Comparison of ENCODE assay signal across 9 cellular contexts in genomic region chr15:64635486-64635815, GRCh38.
DNase-seq lines count a peak whose midpoint lies in the region; ATAC-seq and TF ChIP-seq lines count a peak whose summit lies in the region.
"Had no signal": no experiment of that assay in that cellular context is flagged by ENCODE, and none has a peak within 500 bp of the region (broad histone marks: within the 10 kb centered on the region; RNA-seq: fewer than 3 reads in every experiment).

No MANE protein-coding gene starts in this region.

- peaks cover 62% of the 10 kb centered on the region for H3K4me1 Mint-ChIP-seq in activated CD4-positive, alpha-beta T cell treated with anti-CD3 and anti-CD28 coated beads for 36 hours
- peaks cover 51% of the 10 kb centered on the region for H3K4me1 Mint-ChIP-seq in WTC11

- TF ChIP-seq CTCF in WTC11 (IDR thresholded peaks at IDR 0.05) (no peak), heart left ventricle (IDR thresholded peaks at IDR 0.05) (no peak), PC-3 (conservative IDR thresholded peaks at IDR 0.05; ENCODE audit: low read depth, low read length) (no peak)

- no peak for ATAC-seq in activated CD4-positive, alpha-beta T cell treated with anti-CD3 and anti-CD28 coated beads for 36 hours
- ATAC-seq in WTC11 (no peak), heart left ventricle (peak; percentile 85 to 96 (median 92)), sciatic nerve (peak; percentile 86), PC-3 (no peak)

- H3K9me3 ChIP-seq in heart left ventricle (peaks cover 0 to 12% (median 0%) of the 10 kb centered on the region in 12 donors), PC-3 (ENCODE audit: low read length) (no peaks in the 10 kb centered on the region)

- no peaks in the 10 kb centered on the region for H3F3A ChIP-seq in PC-3 (ENCODE audit: low read length, unreplicated experiment)

- 0 out of 2 replicates have a peak, but pooled peaks cover 3% of the 10 kb centered on the region for H3K79me2 ChIP-seq in PC-3 (ENCODE audit: low read length)

- peaks cover 25% of the 10 kb centered on the region for H3K36me3 Mint-ChIP-seq in activated CD4-positive, alpha-beta T cell treated with anti-CD3 and anti-CD28 coated beads for 36 hours (ENCODE audit: low read depth)
- H3K36me3 Mint-ChIP-seq in WTC11, result peaks cover 18% of the 10 kb centered on the region

- H3K4me3 ChIP-seq in heart left ventricle (no peak overlapping the region), PC-3 (ENCODE audit: low read length) (no peak overlapping the region)

- H3K9ac ChIP-seq in PC-3 (ENCODE audit: low read length), result no peak overlapping the region

- H4K20me1 ChIP-seq in PC-3 (ENCODE audit: low read length), result no peaks in the 10 kb centered on the region

- H3K27ac Mint-ChIP-seq in activated CD4-positive, alpha-beta T cell treated with anti-CD3 and anti-CD28 coated beads for 36 hours, result peak overlapping the region; percentile 74
- H3K27ac Mint-ChIP-seq in WTC11, result peak overlapping the region; percentile 98

- H3K36me3 ChIP-seq in heart left ventricle (peaks cover 0 to 13% (median 0%) of the 10 kb centered on the region in 9 donors), PC-3 (ENCODE audit: low read depth, low read length) (no peaks in the 10 kb centered on the region)

- POLR2A ChIA-PET in activated CD4-positive, alpha-beta T cell treated with anti-CD3 and anti-CD28 coated beads for 36 hours (lab: Charles Lee), result no interaction called here
- POLR2A ChIA-PET in WTC11 (lab: Charles Lee), result interaction anchor here (0.5 to 2.6 kb wide), 3 partner anchors 9 to 15 kb away, joined by 3 to 7 read pairs (median 4); no protein-coding TSS in a partner anchor
- POLR2A ChIA-PET in PC-3 (lab: Charles Lee; ENCODE audit: unreplicated experiment), result no interaction called here

- H3K27me3 Mint-ChIP-seq in activated CD4-positive, alpha-beta T cell treated with anti-CD3 and anti-CD28 coated beads for 36 hours, result no peaks in the 10 kb centered on the region
- no peaks in the 10 kb centered on the region for H3K27me3 Mint-ChIP-seq in WTC11 (ENCODE audit: low read depth)

- CTCF ChIA-PET in activated CD4-positive, alpha-beta T cell treated with anti-CD3 and anti-CD28 coated beads for 36 hours (lab: Charles Lee), result interaction anchor here (0.5 to 2.2 kb wide), 5 partner anchors 9 to 122 kb away, joined by 3 to 9 read pairs (median 4); no protein-coding TSS in a partner anchor
- CTCF ChIA-PET in WTC11 (lab: Charles Lee), result interaction anchor here (1.0 to 3.6 kb wide), 4 partner anchors 17 to 176 kb away, joined by 3 to 24 read pairs (median 4); partner anchors contain the start of gene ZNF609
- CTCF ChIA-PET in PC-3 (lab: Charles Lee), result no interaction called here

- DNase-seq in activated CD4-positive, alpha-beta T cell treated with anti-CD3 and anti-CD28 coated beads for 36 hours, result no peak
- no peak for DNase-seq in activated CD4-positive, alpha-beta T cell treated with anti-CD3 and anti-CD28 coated beads, Interleukin-2, amount 50 U/mL, for 4 hours
- DNase-seq in WTC11 (ENCODE audit: low spot score) (no peak), heart left ventricle (peak in 3 of 5 donors; percentile 21 to 34 (median 30)), sciatic nerve (ENCODE audit: low spot score) (no peak), PC-3 (no peak)
- no peak for DNase-seq in central memory CD4-positive, alpha-beta T cell
- no peak for DNase-seq in activated T-cell treated with anti-CD3 and anti-CD28 coated beads, Interleukin-2, amount 50 U/mL, for 48 hours
- DNase-seq: DND-41 had no signal

- no peak overlapping the region for H3K4me2 ChIP-seq in PC-3 (ENCODE audit: low read length)

- intact Hi-C loops in activated CD4-positive, alpha-beta T cell treated with anti-CD3 and anti-CD28 coated beads for 36 hours (cut with DNase I, micrococcal nuclease), result no loop called here
- intact Hi-C loops in heart left ventricle (cut with DNase I) (loop anchor here in 1 of 10 donors (5.0 kb wide), 1 partner anchor 173 kb away; the partner anchor contains the start of gene ZNF609), sciatic nerve (cut with DNase I) (no loop called here), PC-3 (cut with micrococcal nuclease) (no loop called here)

- peak overlapping the region in 11 of 12 donors; percentile 11 to 64 (median 36) for H3K27ac ChIP-seq in heart left ventricle
- H3K27ac ChIP-seq in PC-3 (ENCODE audit: low read length), result no peak overlapping the region

- H3K4me1 ChIP-seq in heart left ventricle, result peaks cover 7 to 72% (median 31%) of the 10 kb centered on the region in 12 donors
- no peaks in the 10 kb centered on the region for H3K4me1 ChIP-seq in PC-3 (ENCODE audit: insufficient read depth, low read length)

- peaks cover 7% of the 10 kb centered on the region for H3K9me3 Mint-ChIP-seq in activated CD4-positive, alpha-beta T cell treated with anti-CD3 and anti-CD28 coated beads for 36 hours (ENCODE audit: low read depth)
- H3K9me3 Mint-ChIP-seq in WTC11, result peaks cover 13% of the 10 kb centered on the region

- no peaks in the 10 kb centered on the region for H3K27me3 ChIP-seq in heart left ventricle
- no peaks in the 10 kb centered on the region for H3K27me3 ChIP-seq in PC-3 (ENCODE audit: low read length)

- H2AFZ ChIP-seq in PC-3 (ENCODE audit: low read length), result no peak overlapping the region

- no peak for TF ChIP-seq POLR2A in heart left ventricle (IDR thresholded peaks at IDR 0.05)

- no peaks in the 10 kb centered on the region for H3K9me2 ChIP-seq in PC-3 (replicated peaks; ENCODE audit: low read length)

- H3K4me3 Mint-ChIP-seq in activated CD4-positive, alpha-beta T cell treated with anti-CD3 and anti-CD28 coated beads for 36 hours, result no peak overlapping the region
- no peak overlapping the region for H3K4me3 Mint-ChIP-seq in WTC11

- no TSS peak for BruUV-seq in PC-3 (replicated peaks; lab: Mats Ljungman, UMichigan)

TF ChIP-seq in WTC11, 78 proteins besides CTCF, POLR2A, EP300 and RAD21 (continues in another document):
- no peak for TF ChIP-seq USF1 (CRISPR knock-in tag; IDR thresholded peaks at IDR 0.05)
- TF ChIP-seq CBFB (CRISPR knock-in tag; IDR thresholded peaks at IDR 0.05; ENCODE audit: low read depth), result no peak
- TF ChIP-seq NR2C2 (CRISPR knock-in tag; IDR thresholded peaks at IDR 0.05), result no peak
- no peak for TF ChIP-seq E2F1 (CRISPR knock-in tag; IDR thresholded peaks at IDR 0.05)
- no peak for TF ChIP-seq ZNF532 (CRISPR knock-in tag; IDR thresholded peaks at IDR 0.05; ENCODE audit: borderline replicate concordance)
- no peak for TF ChIP-seq FOXJ3 (CRISPR knock-in tag; IDR thresholded peaks at IDR 0.05; ENCODE audit: borderline replicate concordance)

Comparison
In these comparisons a context has a peak if more than half of its experiments do, and no peak if none do; other contexts are left out.
1. ATAC-seq: peak in heart left ventricle (4 of 4) and sciatic nerve (single experiment); none in activated CD4-positive, alpha-beta T cell treated with anti-CD3 and anti-CD28 coated beads for 36 hours (single experiment), WTC11 (single experiment) and PC-3 (single experiment).
2. DNase-seq: peak in heart left ventricle (3 of 5); none in activated CD4-positive, alpha-beta T cell treated with anti-CD3 and anti-CD28 coated beads for 36 hours (single experiment), activated CD4-positive, alpha-beta T cell treated with anti-CD3 and anti-CD28 coated beads, Interleukin-2, amount 50 U/mL, for 4 hours (0 of 2), WTC11 (single experiment), sciatic nerve (single experiment), PC-3 (single experiment), central memory CD4-positive, alpha-beta T cell (single experiment) and activated T-cell treated with anti-CD3 and anti-CD28 coated beads, Interleukin-2, amount 50 U/mL, for 48 hours (0 of 2).